8 cellular contexts compared by ENCODE assay signal in genomic region chr6:5995705-5996686, GRCh38. TPM values are rescaled to one million over a fixed set of nuclear protein-coding genes. Genes with fewer than 3 reads are reported as not detected.
A peak's percentile ranks its signal among the peaks of the same experiment; 100 is the strongest.
DNase-seq lines count a peak whose midpoint lies in the region; ATAC-seq and TF ChIP-seq lines count a peak whose summit lies in the region.

No MANE protein-coding gene starts in this region.

- intact Hi-C loops in tibial artery (cut with DNase I; ENCODE audit: low total_unique reads), result no loop called here

- ATAC-seq in GM23338, result peak; percentile 67
- ATAC-seq in RWPE2 (ENCODE audit: low read depth), result peak; percentile 81
- ATAC-seq in GM19035 (IDR thresholded peaks at IDR 0.05; ENCODE audit: unreplicated experiment), result no peak

- peaks cover 61% of the 10 kb centered on the region for H3K4me1 ChIP-seq in GM23338 (ENCODE audit: insufficient read depth)
- no peaks in the 10 kb centered on the region for H3K4me1 ChIP-seq in RWPE2 (ENCODE audit: insufficient read depth, poor library complexity, severe bottlenecking)
- peaks cover 19 to 22% of the 10 kb centered on the region in 2 donors for H3K4me1 ChIP-seq in duodenal mucosa (ENCODE audit: control insufficient read depth in 1 of 2, insufficient read depth in 2 of 2, low read length in 2 of 2)
- peaks cover 0 to 34% (median 18%) of the 10 kb centered on the region in 4 donors for H3K4me1 ChIP-seq in tibial artery

- H3K9me2 ChIP-seq in GM23338 (ENCODE audit: insufficient read depth), result no peaks in the 10 kb centered on the region

- peaks cover 11% of the 10 kb centered on the region for H3F3A ChIP-seq in GM23338 (replicated peaks; ENCODE audit: low read depth)

- H3K4me2 ChIP-seq in GM23338, result peak overlapping the region; percentile 99

- DNase-seq in AG04449 (ENCODE audit: low read depth, low spot score) (no peak), GM23338 (ENCODE audit: low spot score) (peak; percentile 92), RWPE2 (ENCODE audit: low spot score) (no peak), lung microvascular endothelial cell (ENCODE audit: low read depth in 2 of 2) (peak; percentile 58 to 86), tibial artery (peak; percentile 61 to 88), mesenteric fat pad (ENCODE audit: low spot score) (no peak)

- peaks cover 100% of the 10 kb centered on the region for H3K27me3 ChIP-seq in GM23338 (ENCODE audit: insufficient read depth)
- peaks cover 90% of the 10 kb centered on the region for H3K27me3 ChIP-seq in RWPE2 (ENCODE audit: insufficient read depth, poor library complexity, severe bottlenecking)
- peaks cover 83 to 91% of the 10 kb centered on the region in 2 donors for H3K27me3 ChIP-seq in duodenal mucosa (ENCODE audit: control insufficient read depth in 1 of 2, insufficient read depth in 2 of 2, low read length in 2 of 2)
- H3K27me3 ChIP-seq in tibial artery, result peaks cover 9 to 74% of the 10 kb centered on the region in 2 donors

- H3K27me3 Mint-ChIP-seq in GM23338 (ENCODE audit: insufficient read depth, low read depth, poor library complexity), result peaks cover 97% of the 10 kb centered on the region

- H3K36me3 ChIP-seq in GM23338 (ENCODE audit: insufficient read depth) (no peaks in the 10 kb centered on the region), RWPE2 (ENCODE audit: low read depth) (no peaks in the 10 kb centered on the region), duodenal mucosa (ENCODE audit: control insufficient read depth in 1 of 2, insufficient read depth in 2 of 2, low read length in 2 of 2) (no peaks in the 10 kb centered on the region), tibial artery (no peaks in the 10 kb centered on the region)

- no peaks in the 10 kb centered on the region; the same call in 2 of the 3 replicates for H3K36me3 Mint-ChIP-seq in GM23338 (ENCODE audit: low read depth)

- no peak overlapping the region for H3K27ac Mint-ChIP-seq in GM23338

- H3K4me3 Mint-ChIP-seq in GM23338, result peak overlapping the region; percentile 76

- H3K9ac ChIP-seq in duodenal mucosa (ENCODE audit: low read depth in 1 of 2, low read length in 2 of 2), result no peak overlapping the region

- peak overlapping the region; percentile 99 for H2AFZ ChIP-seq in GM23338

- POLR2A ChIA-PET in AG04449 (lab: Yijun Ruan, JAX), result no interaction called here

- H3K4me3 ChIP-seq in AG04449 (ENCODE audit: low read depth, low read length) (peak overlapping the region; percentile 70), GM23338 (peak overlapping the region; percentile 73), RWPE2 (ENCODE audit: severe bottlenecking) (peak overlapping the region; percentile 35), duodenal mucosa (ENCODE audit: low read depth in 1 of 2, low read length in 2 of 2) (peak overlapping the region; percentile 85 to 86), tibial artery (peak overlapping the region; percentile 61 to 65)

- CTCF ChIA-PET in AG04449 (lab: Yijun Ruan, JAX), result interaction anchor here (1.1 to 2.8 kb wide), 6 partner anchors 8 to 574 kb away, joined by 3 to 8 read pairs (median 5); no protein-coding TSS in a partner anchor

- peaks cover 17% of the 10 kb centered on the region for H4K20me1 ChIP-seq in GM23338 (replicated peaks; ENCODE audit: insufficient read depth)

- no peaks in the 10 kb centered on the region for H3K79me2 ChIP-seq in GM23338 (replicated peaks; ENCODE audit: insufficient read depth)

- peak; percentile 75 for TF ChIP-seq CTCF in AG04449 (IDR thresholded peaks at IDR 0.05; ENCODE audit: insufficient read depth, low read length, missing control alignments)
- peak; percentile 54 to 61 for TF ChIP-seq CTCF in GM23338 (conservative IDR thresholded peaks at IDR 0.05; ENCODE audit: low read depth in 2 of 2)
- TF ChIP-seq CTCF in RWPE2 (IDR thresholded peaks at IDR 0.05; ENCODE audit: poor library complexity, severe bottlenecking), result peak; percentile 32
- peak in 1 of 2 experiments; percentile 20 for TF ChIP-seq CTCF in tibial artery (IDR thresholded peaks at IDR 0.05)

- H3K27ac ChIP-seq in GM23338 (ENCODE audit: low read depth), result no peak overlapping the region
- no peak overlapping the region for H3K27ac ChIP-seq in RWPE2 (ENCODE audit: poor library complexity, severe bottlenecking)
- no peak overlapping the region for H3K27ac ChIP-seq in duodenal mucosa (ENCODE audit: low read depth, low read length)
- peak overlapping the region; percentile 50 to 69 for H3K27ac ChIP-seq in tibial artery

- H3K9me3 Mint-ChIP-seq in GM23338, result no peaks in the 10 kb centered on the region; the same call in 2 of the 3 replicates

- peaks cover 58% of the 10 kb centered on the region for H3K4me1 Mint-ChIP-seq in GM23338

- H3K9me3 ChIP-seq in RWPE2 (ENCODE audit: severe bottlenecking) (no peaks in the 10 kb centered on the region), duodenal mucosa (ENCODE audit: control insufficient read depth in 1 of 2, low read length in 2 of 2) (peaks cover 0 to 4% of the 10 kb centered on the region in 2 donors), tibial artery (no peaks in the 10 kb centered on the region)

TF ChIP-seq in GM23338, 12 proteins besides CTCF, POLR2A, EP300 and RAD21 (continues in another document):
- TF ChIP-seq JUNB (IDR thresholded peaks at IDR 0.05; ENCODE audit: unreplicated experiment) (no peak), ETS1 (IDR thresholded peaks at IDR 0.05) (peak; percentile 33; the same call in 1 of the 2 replicates), EZH2 (IDR thresholded peaks at IDR 0.05; ENCODE audit: low read depth, unreplicated experiment) (peak; percentile 68), ZNF462 (CRISPR knock-in tag; IDR thresholded peaks at IDR 0.05) (no peak), CREB1 (CRISPR knock-in tag; IDR thresholded peaks at IDR 0.05; ENCODE audit: low read depth) (no peak)

RNA-seq across cellular contexts. Expression of gene NRN1, which starts 10.7 kb away (rescaled TPM):
- total RNA-seq in GM23338 (2014; rRNA removed; shearing (Covaris generic)), result 0.23 TPM in 1 of 2 replicates, not detected in the other
- polyA plus RNA-seq in GM23338 (2016; fragmentation: Nextera tagmentation; extraction: Ambion mirVana), result 0.42 and 0.71 TPM in 2 replicates
- 28.1 and 41.9 TPM in 2 replicates for total RNA-seq in lung microvascular endothelial cell
- 20.0 TPM for total RNA-seq in mesenteric fat pad

Comparison
In these comparisons a context has a peak if more than half of its experiments do, and no peak if none do; other contexts are left out.
1. DNase-seq: peak in GM23338 (single experiment), lung microvascular endothelial cell (2 of 2) and tibial artery (2 of 2); none in AG04449 (single experiment), RWPE2 (single experiment) and mesenteric fat pad (single experiment).
2. H3K4me3 ChIP-seq: peak in every context shown above with its lines; median percentile 86 in duodenal mucosa; 73 in GM23338; 70 in AG04449; 63 in tibial artery; 35 in RWPE2.
3. H3K27ac ChIP-seq: peak in tibial artery (2 of 2); none in GM23338 (single experiment), RWPE2 (single experiment) and duodenal mucosa (single experiment).
4. RNA of gene NRN1, which starts 10.7 kb away (total RNA-seq): 28.1 to 41.9 TPM in lung microvascular endothelial cell and 20.0 TPM in mesenteric fat pad (single experiment); 0.23 TPM in GM23338; every median in the first group is over 10 times any median in the second.